27 cellular contexts compared by ENCODE assay signal in genomic region chr14:53772936-53773335, GRCh38.
"Had no signal": no experiment of that assay in that cellular context is flagged by ENCODE, and none has a peak within 500 bp of the region (broad histone marks: within the 10 kb centered on the region; RNA-seq: fewer than 3 reads in every experiment).

No MANE protein-coding gene starts in this region.

- ATAC-seq: foreskin keratinocyte; gastroesophageal sphincter; heart left ventricle; left lobe of liver; mucosa of descending colon; naive thymus-derived CD8-positive, alpha-beta T cell; psoas muscle; right cardiac atrium; stimulated activated effector memory CD8-positive, alpha-beta T cell treated with anti-CD3 and anti-CD28 coated beads, Interleukin-12 subunit alpha, Interleukin-12 subunit beta, amount 100 ng/mL, for 72 hours had no signal

- H3K4me3 ChIP-seq: colonic mucosa, esophagus muscularis mucosa, gastroesophageal sphincter, heart left ventricle, hepatocyte, lung, mucosa of descending colon, psoas muscle, smooth muscle cell, stomach, tibial artery, upper lobe of left lung, vagina had no signal

- DNase-seq: colonic mucosa; effector CD8-positive, alpha-beta T cell; endodermal cell; foreskin keratinocyte; heart left ventricle; kidney; mucosa of descending colon; naive thymus-derived CD8-positive, alpha-beta T cell; nephron progenitor cell; nucleus accumbens; posterior cingulate gyrus; psoas muscle; right cardiac atrium; stimulated activated CD4-positive, alpha-beta T cell treated with anti-CD3 and anti-CD28 coated beads, Interleukin-2, amount 100 ng/mL, for 24 hours; stimulated activated CD4-positive, alpha-beta T cell treated with anti-CD3 and anti-CD28 coated beads, Interleukin-4, amount 100 ng/mL, for 24 hours; stimulated activated naive CD4-positive, alpha-beta T cell treated with Interleukin-2 at 50 U/mL for 16 hours; stomach; tibial artery; upper lobe of left lung had no signal

- FAIRE-seq: kidney had no signal
